Comparison of ENCODE assay signal across 8 cellular contexts in genomic region chr17:31269597-31269996, GRCh38. TPM values are rescaled to one million over a fixed set of nuclear protein-coding genes. Genes with fewer than 3 reads are reported as not detected.
DNase-seq lines count a peak whose midpoint lies in the region; ATAC-seq and TF ChIP-seq lines count a peak whose summit lies in the region.

No MANE protein-coding gene starts in this region.

- H3K27me3 ChIP-seq in SJCRH30 (no peaks in the 10 kb centered on the region), osteoblast (ENCODE audit: insufficient read depth, low read length) (no peaks in the 10 kb centered on the region), BE2C (no peaks in the 10 kb centered on the region)

- H3K27ac ChIP-seq in SJCRH30 (peak overlapping the region; percentile 36), osteoblast (ENCODE audit: low read depth, low read length) (peak overlapping the region; percentile 76)

- DNase-seq in Daoy (ENCODE audit: low read depth) (peak; percentile 96), SJCRH30 (peak; percentile 91 to 98), fibroblast of mammary gland (ENCODE audit: low read depth) (peak; percentile 99), osteoblast (ENCODE audit: insufficient read length, low spot score, missing footprints) (peak; percentile 88), BE2C (no peak)
- DNase-seq in activated T-cell treated with anti-CD3 and anti-CD28 coated beads, Interleukin-2, amount 50 U/mL, for 1 hour, result no peak
- DNase-seq in stimulated activated CD8-positive, alpha-beta memory T cell treated with anti-CD3 and anti-CD28 coated beads, Interleukin-4, amount 100 ng/mL, for 48 hours, result no peak

- H2AFZ ChIP-seq in osteoblast (ENCODE audit: low read length), result no peak overlapping the region

- H3K4me1 ChIP-seq in SJCRH30 (peaks cover 13% of the 10 kb centered on the region), osteoblast (ENCODE audit: insufficient read depth, low read length) (peaks cover 41% of the 10 kb centered on the region), BE2C (no peaks in the 10 kb centered on the region)

- no peak for TF ChIP-seq CTCF in fibroblast of mammary gland (conservative IDR thresholded peaks at IDR 0.05; ENCODE audit: control insufficient read depth, insufficient read depth, low read depth, low read length)
- TF ChIP-seq CTCF in osteoblast (IDR thresholded peaks at IDR 0.05; ENCODE audit: extremely low read depth, low read depth, low read length), result no peak
- TF ChIP-seq CTCF in BE2C (IDR thresholded peaks at IDR 0.05; ENCODE audit: low read depth, low read length), result no peak

- H3K4me3 ChIP-seq in SJCRH30 (no peak overlapping the region), fibroblast of mammary gland (ENCODE audit: control insufficient read depth, low read depth, low read length) (no peak overlapping the region), osteoblast (ENCODE audit: insufficient read depth, low read length) (no peak overlapping the region), BE2C (ENCODE audit: low read depth, low read length) (no peak overlapping the region)

- no peak for ATAC-seq in GM19395 (IDR thresholded peaks at IDR 0.05; ENCODE audit: unreplicated experiment)

- no peaks in the 10 kb centered on the region for H4K20me1 ChIP-seq in osteoblast (ENCODE audit: insufficient read depth, low read length)

- H3K36me3 ChIP-seq in SJCRH30 (peaks cover 23% of the 10 kb centered on the region), osteoblast (ENCODE audit: insufficient read depth, low read length) (peaks cover 20% of the 10 kb centered on the region), BE2C (no peaks in the 10 kb centered on the region)

- peak overlapping the region; percentile 70 for H3K4me2 ChIP-seq in osteoblast (ENCODE audit: insufficient read depth, low read length)

- H3K79me2 ChIP-seq in osteoblast (ENCODE audit: insufficient read depth, low read length), result peaks cover 4% of the 10 kb centered on the region

- H3K9me3 ChIP-seq in SJCRH30 (replicated peaks) (no peaks in the 10 kb centered on the region), osteoblast (ENCODE audit: low read depth, low read length) (no peaks in the 10 kb centered on the region), BE2C (no peaks in the 10 kb centered on the region)

RNA-seq across cellular contexts. Expression of gene OMG, which starts 27.4 kb away (rescaled TPM):
- total RNA-seq in Daoy (2014; rRNA removed; shearing (Covaris generic)), result not detected in 2 replicates
- not detected in 2 replicates for total RNA-seq in SJCRH30 (2014; rRNA removed; shearing (Covaris generic))
- 0.72 and 0.88 TPM in 2 replicates for total RNA-seq in osteoblast
- not detected for polyA plus RNA-seq in BE2C (2012; ENCODE audit: insufficient read depth, insufficient read length, low read depth)

RNA-seq across cellular contexts. Expression of gene EVI2B, which starts 44.3 kb away (rescaled TPM):
- not detected in 2 replicates for total RNA-seq in Daoy (2014; rRNA removed; shearing (Covaris generic))
- total RNA-seq in SJCRH30 (2014; rRNA removed; shearing (Covaris generic)), result not detected in 2 replicates
- total RNA-seq in osteoblast, result 4.0 and 6.2 TPM in 2 replicates
- not detected for polyA plus RNA-seq in BE2C (2012; ENCODE audit: insufficient read depth, insufficient read length, low read depth)

RNA-seq across cellular contexts. Expression of gene EVI2A, which starts 51.8 kb away (rescaled TPM):
- 0.63 and 4.0 TPM in 2 replicates for total RNA-seq in Daoy (2014; rRNA removed; shearing (Covaris generic))
- 0.10 and 0.38 TPM in 2 replicates for total RNA-seq in SJCRH30 (2014; rRNA removed; shearing (Covaris generic))
- total RNA-seq in osteoblast, result 191 and 244 TPM in 2 replicates
- polyA plus RNA-seq in BE2C (2012; ENCODE audit: insufficient read depth, insufficient read length, low read depth), result not detected

Comparison
In these comparisons a context has a peak if more than half of its experiments do, and no peak if none do; other contexts are left out.
1. DNase-seq: peak in Daoy (single experiment), SJCRH30 (2 of 2), fibroblast of mammary gland (single experiment) and osteoblast (single experiment); none in activated T-cell treated with anti-CD3 and anti-CD28 coated beads, Interleukin-2, amount 50 U/mL, for 1 hour (single experiment), BE2C (single experiment) and stimulated activated CD8-positive, alpha-beta memory T cell treated with anti-CD3 and anti-CD28 coated beads, Interleukin-4, amount 100 ng/mL, for 48 hours (single experiment).
2. RNA of gene EVI2A, which starts 51.8 kb away (total RNA-seq): 191 to 244 TPM in osteoblast; 0.63 to 4.0 TPM in Daoy and 0.10 to 0.38 TPM in SJCRH30; every median in the first group is over 10 times any median in the second.